ENCODE assay signal across 19 cellular contexts in the genomic region with DNA sequence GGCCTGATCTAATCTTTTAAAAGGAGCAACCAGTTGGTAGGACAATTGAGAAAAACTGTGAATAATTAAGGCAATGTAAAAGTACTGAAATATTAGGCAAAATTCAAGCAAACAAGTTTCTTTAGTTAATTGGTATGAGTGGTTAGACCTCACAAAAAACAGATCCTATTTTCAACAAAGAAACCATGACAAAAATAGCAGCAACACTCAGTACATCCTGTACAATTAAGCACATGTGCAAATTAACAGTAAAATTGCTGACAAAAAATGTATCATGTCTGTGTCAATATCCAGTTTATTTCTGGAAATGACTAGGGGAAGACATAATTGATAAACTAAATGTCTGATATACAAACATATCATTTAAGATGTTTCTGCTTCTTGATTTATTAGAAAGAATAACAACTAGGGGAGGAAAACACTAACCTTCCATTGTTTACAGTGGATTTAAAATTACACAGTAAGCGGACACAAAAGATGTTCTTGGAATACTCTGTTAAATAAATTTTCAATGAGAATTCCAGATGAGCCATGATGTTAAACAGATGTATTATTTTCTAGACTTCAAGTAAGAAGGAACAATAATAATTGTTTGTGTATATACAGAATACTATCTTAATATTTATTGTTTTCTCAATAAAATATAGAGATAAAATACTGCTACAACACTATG.
A peak's percentile ranks its signal among the peaks of the same experiment; 100 is the strongest.
DNase-seq lines count a peak whose midpoint lies in the region; ATAC-seq, FAIRE-seq and TF ChIP-seq lines count a peak whose summit lies in the region.
"Had no signal": no experiment of that assay in that cellular context is flagged by ENCODE, and none has a peak within 500 bp of the region (broad histone marks: within the 10 kb centered on the region; RNA-seq: fewer than 3 reads in every experiment).

No MANE protein-coding gene starts in this region.

- intact Hi-C loops in heart left ventricle (cut with DNase I) (loop anchor here in 1 of 10 donors (10.0 kb wide), 1 partner anchor 291 kb away; no protein-coding TSS in a partner anchor), left cardiac atrium (cut with DNase I) (no loop called here), esophagus squamous epithelium (cut with DNase I) (no loop called here), pancreas (cut with DNase I) (no loop called here)

- H3K4me1 ChIP-seq in heart left ventricle (peaks cover 0 to 20% (median 4%) of the 10 kb centered on the region in 12 donors), esophagus squamous epithelium (peaks cover 0 to 10% (median under 1%) of the 10 kb centered on the region in 3 donors), pancreas (no peaks in the 10 kb centered on the region), suprapubic skin (peaks cover 7% of the 10 kb centered on the region)

- ATAC-seq in heart left ventricle = peak in 3 of 4 donors; percentile 29 to 60 (median 51)
- ATAC-seq in left cardiac atrium = no peak
- no peak for ATAC-seq in pancreas
- ATAC-seq: PC-3 had no signal

- H3K9me3 ChIP-seq in heart left ventricle (peaks cover 0 to 4% (median 0%) of the 10 kb centered on the region in 12 donors), esophagus squamous epithelium (no peaks in the 10 kb centered on the region), pancreas (no peaks in the 10 kb centered on the region), suprapubic skin (no peaks in the 10 kb centered on the region)

- 42 to 54% (median 52%) methylated on average over 1 of the region's 1 CpG for WGBS in heart left ventricle, 4 donors
- 58 to 77% methylated on average over 1 of the region's 1 CpG for WGBS in esophagus squamous epithelium, 2 donors
- 55 to 71% methylated on average over 1 of the region's 1 CpG for WGBS in pancreas, 2 donors
- WGBS in suprapubic skin = 48% methylated on average over 1 of the region's 1 CpG

- peak; percentile 37 for FAIRE-seq in pancreas (lab: Jason Lieb, UNC)
- FAIRE-seq: D721Med had no signal

- TF ChIP-seq POLR2A in heart left ventricle (IDR thresholded peaks at IDR 0.05) (no peak), esophagus squamous epithelium (IDR thresholded peaks at IDR 0.05) (no peak), suprapubic skin (IDR thresholded peaks at IDR 0.05) (no peak)

- H3K27ac ChIP-seq in heart left ventricle (peak overlapping the region; percentile 25 to 75 (median 64)), esophagus squamous epithelium (peak overlapping the region in 3 of 4 donors; percentile 55 to 59 (median 57)), pancreas (no peak overlapping the region), suprapubic skin (peak overlapping the region; percentile 61)
- H3K27ac ChIP-seq: HL-60, RWPE1 had no signal

- TF ChIP-seq CTCF in heart left ventricle (IDR thresholded peaks at IDR 0.05) = no peak
- TF ChIP-seq CTCF in esophagus squamous epithelium (IDR thresholded peaks at IDR 0.05) = no peak
- no peak for TF ChIP-seq CTCF in pancreas (IDR thresholded peaks at IDR 0.05)
- no peak for TF ChIP-seq CTCF in suprapubic skin (IDR thresholded peaks at IDR 0.05)

- no peaks in the 10 kb centered on the region for H3K27me3 ChIP-seq in heart left ventricle
- no peaks in the 10 kb centered on the region for H3K27me3 ChIP-seq in esophagus squamous epithelium
- H3K27me3 ChIP-seq in pancreas = no peaks in the 10 kb centered on the region
- H3K27me3 ChIP-seq in suprapubic skin = no peaks in the 10 kb centered on the region

- TF ChIP-seq EP300 in suprapubic skin (IDR thresholded peaks at IDR 0.05) = no peak

- no peak overlapping the region for H3K4me3 ChIP-seq in heart left ventricle
- no peak overlapping the region for H3K4me3 ChIP-seq in esophagus squamous epithelium
- no peak overlapping the region for H3K4me3 ChIP-seq in pancreas
- H3K4me3 ChIP-seq in suprapubic skin = no peak overlapping the region

- H3K36me3 ChIP-seq in heart left ventricle (no peaks in the 10 kb centered on the region), esophagus squamous epithelium (no peaks in the 10 kb centered on the region), pancreas (no peaks in the 10 kb centered on the region), suprapubic skin (no peaks in the 10 kb centered on the region)

- no peak for DNase-seq in heart left ventricle
- no peak for DNase-seq in left cardiac atrium
- DNase-seq in esophagus squamous epithelium (lab: John Stamatoyannopoulos, UW) = no peak
- DNase-seq in pancreas = no peak
- no peak for DNase-seq in suprapubic skin (ENCODE audit: low spot score in 2 of 2)
- no peak for DNase-seq in NCI-H2029 treated with DMSO at 0.1 percent for 48 hours (lab: John Stamatoyannopoulos, UW)
- no peak for DNase-seq in stimulated activated CD4-positive, alpha-beta T cell treated with anti-CD3 and anti-CD28 coated beads, Interleukin-4, amount 100 ng/mL, for 24 hours
- no peak for DNase-seq in HT-29 (ENCODE audit: low spot score)
- DNase-seq: CD4-positive, alpha-beta memory T cell; DMS79; H7; NCI-H1436; NCI-H2029; NCI-H510A; NCI-H82; PC-3 had no signal

Comparison
In these comparisons a context has a peak if more than half of its experiments do, and no peak if none do; other contexts are left out.
1. ATAC-seq: peak in heart left ventricle (3 of 4); none in left cardiac atrium (0 of 2) and pancreas (0 of 4).
2. H3K27ac ChIP-seq: peak in heart left ventricle (12 of 12), esophagus squamous epithelium (3 of 4) and suprapubic skin (single experiment); none in pancreas (0 of 4).